ENCODE assay signal across 2 cellular contexts in the genomic region with DNA sequence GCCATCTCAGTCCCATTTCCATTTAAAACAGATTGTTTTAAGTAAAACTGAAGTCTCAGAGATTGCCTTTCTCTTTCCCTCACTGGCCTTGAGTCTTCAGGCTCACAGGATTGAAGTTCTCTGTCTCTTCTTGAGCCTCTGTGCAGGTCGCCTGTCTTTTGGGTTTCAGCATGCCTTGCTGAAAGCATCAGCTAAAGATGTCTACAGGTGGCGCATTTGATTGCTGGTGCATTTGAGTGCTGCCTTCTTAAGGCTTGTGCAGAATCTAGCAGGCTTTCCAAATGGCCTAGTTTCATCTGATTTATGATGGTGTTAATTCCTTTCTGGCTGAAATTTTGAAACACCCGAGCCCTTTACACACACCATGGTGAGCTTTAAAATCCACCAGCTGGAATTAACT.
TF ChIP-seq lines count a peak whose summit lies in the region.

No MANE protein-coding gene starts in this region.

TF ChIP-seq in HepG2, 621 proteins besides CTCF, POLR2A, EP300 and RAD21 (continued from another document):
- TF ChIP-seq, protein P1, sequence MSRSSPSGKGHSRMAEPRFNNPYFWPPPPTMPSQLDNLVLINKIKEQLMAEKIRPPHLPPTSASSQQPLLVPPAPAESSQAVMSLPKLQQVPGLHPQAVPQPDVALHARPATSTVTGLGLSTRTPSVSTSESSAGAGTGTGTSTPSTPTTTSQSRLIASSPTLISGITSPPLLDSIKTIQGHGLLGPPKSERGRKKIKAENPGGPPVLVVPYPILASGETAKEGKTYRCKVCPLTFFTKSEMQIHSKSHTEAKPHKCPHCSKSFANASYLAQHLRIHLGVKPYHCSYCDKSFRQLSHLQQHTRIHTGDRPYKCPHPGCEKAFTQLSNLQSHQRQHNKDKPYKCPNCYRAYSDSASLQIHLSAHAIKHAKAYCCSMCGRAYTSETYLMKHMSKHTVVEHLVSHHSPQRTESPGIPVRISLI (CRISPR knock-in tag; IDR thresholded peaks at IDR 0.05; ENCODE audit: borderline replicate concordance): no peak
- TF ChIP-seq NRL (CRISPR knock-in tag; IDR thresholded peaks at IDR 0.05; ENCODE audit: borderline replicate concordance) (no peak), TMF1 (CRISPR knock-in tag; IDR thresholded peaks at IDR 0.05; ENCODE audit: low read depth) (no peak), PITX1 (CRISPR knock-in tag; IDR thresholded peaks at IDR 0.05) (no peak), MAFG (CRISPR knock-in tag; IDR thresholded peaks at IDR 0.05) (no peak)
- TF ChIP-seq, protein P2, sequence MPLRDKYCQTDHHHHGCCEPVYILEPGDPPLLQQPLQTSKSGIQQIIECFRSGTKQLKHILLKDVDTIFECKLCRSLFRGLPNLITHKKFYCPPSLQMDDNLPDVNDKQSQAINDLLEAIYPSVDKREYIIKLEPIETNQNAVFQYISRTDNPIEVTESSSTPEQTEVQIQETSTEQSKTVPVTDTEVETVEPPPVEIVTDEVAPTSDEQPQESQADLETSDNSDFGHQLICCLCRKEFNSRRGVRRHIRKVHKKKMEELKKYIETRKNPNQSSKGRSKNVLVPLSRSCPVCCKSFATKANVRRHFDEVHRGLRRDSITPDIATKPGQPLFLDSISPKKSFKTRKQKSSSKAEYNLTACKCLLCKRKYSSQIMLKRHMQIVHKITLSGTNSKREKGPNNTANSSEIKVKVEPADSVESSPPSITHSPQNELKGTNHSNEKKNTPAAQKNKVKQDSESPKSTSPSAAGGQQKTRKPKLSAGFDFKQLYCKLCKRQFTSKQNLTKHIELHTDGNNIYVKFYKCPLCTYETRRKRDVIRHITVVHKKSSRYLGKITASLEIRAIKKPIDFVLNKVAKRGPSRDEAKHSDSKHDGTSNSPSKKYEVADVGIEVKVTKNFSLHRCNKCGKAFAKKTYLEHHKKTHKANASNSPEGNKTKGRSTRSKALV (CRISPR knock-in tag; IDR thresholded peaks at IDR 0.05): no peak
- TF ChIP-seq, protein P3, sequence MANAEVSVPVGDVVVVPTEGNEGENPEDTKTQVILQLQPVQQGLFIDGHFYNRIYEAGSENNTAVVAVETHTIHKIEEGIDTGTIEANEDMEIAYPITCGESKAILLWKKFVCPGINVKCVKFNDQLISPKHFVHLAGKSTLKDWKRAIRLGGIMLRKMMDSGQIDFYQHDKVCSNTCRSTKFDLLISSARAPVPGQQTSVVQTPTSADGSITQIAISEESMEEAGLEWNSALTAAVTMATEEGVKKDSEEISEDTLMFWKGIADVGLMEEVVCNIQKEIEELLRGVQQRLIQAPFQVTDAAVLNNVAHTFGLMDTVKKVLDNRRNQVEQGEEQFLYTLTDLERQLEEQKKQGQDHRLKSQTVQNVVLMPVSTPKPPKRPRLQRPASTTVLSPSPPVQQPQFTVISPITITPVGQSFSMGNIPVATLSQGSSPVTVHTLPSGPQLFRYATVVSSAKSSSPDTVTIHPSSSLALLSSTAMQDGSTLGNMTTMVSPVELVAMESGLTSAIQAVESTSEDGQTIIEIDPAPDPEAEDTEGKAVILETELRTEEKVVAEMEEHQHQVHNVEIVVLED (CRISPR knock-in tag; IDR thresholded peaks at IDR 0.05; ENCODE audit: borderline replicate concordance): no peak
- TF ChIP-seq, protein P4, sequence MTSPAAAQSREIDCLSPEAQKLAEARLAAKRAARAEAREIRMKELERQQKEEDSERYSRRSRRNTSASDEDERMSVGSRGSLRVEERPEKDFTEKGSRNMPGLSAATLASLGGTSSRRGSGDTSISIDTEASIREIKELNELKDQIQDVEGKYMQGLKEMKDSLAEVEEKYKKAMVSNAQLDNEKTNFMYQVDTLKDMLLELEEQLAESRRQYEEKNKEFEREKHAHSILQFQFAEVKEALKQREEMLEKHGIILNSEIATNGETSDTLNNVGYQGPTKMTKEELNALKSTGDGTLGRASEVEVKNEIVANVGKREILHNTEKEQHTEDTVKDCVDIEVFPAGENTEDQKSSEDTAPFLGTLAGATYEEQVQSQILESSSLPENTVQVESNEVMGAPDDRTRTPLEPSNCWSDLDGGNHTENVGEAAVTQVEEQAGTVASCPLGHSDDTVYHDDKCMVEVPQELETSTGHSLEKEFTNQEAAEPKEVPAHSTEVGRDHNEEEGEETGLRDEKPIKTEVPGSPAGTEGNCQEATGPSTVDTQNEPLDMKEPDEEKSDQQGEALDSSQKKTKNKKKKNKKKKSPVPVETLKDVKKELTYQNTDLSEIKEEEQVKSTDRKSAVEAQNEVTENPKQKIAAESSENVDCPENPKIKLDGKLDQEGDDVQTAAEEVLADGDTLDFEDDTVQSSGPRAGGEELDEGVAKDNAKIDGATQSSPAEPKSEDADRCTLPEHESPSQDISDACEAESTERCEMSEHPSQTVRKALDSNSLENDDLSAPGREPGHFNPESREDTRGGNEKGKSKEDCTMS (CRISPR knock-in tag; conservative IDR thresholded peaks at IDR 0.05): no peak

TF ChIP-seq in WTC11, 78 proteins besides CTCF, POLR2A, EP300 and RAD21 (continued from another document):
- TF ChIP-seq, protein P5, sequence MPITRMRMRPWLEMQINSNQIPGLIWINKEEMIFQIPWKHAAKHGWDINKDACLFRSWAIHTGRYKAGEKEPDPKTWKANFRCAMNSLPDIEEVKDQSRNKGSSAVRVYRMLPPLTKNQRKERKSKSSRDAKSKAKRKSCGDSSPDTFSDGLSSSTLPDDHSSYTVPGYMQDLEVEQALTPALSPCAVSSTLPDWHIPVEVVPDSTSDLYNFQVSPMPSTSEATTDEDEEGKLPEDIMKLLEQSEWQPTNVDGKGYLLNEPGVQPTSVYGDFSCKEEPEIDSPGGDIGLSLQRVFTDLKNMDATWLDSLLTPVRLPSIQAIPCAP (CRISPR knock-in tag; IDR thresholded peaks at IDR 0.05): no peak
- TF ChIP-seq, protein P6, sequence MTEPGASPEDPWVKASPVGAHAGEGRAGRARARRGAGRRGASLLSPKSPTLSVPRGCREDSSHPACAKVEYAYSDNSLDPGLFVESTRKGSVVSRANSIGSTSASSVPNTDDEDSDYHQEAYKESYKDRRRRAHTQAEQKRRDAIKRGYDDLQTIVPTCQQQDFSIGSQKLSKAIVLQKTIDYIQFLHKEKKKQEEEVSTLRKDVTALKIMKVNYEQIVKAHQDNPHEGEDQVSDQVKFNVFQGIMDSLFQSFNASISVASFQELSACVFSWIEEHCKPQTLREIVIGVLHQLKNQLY (CRISPR knock-in tag; IDR thresholded peaks at IDR 0.05): no peak
- TF ChIP-seq, protein P7, sequence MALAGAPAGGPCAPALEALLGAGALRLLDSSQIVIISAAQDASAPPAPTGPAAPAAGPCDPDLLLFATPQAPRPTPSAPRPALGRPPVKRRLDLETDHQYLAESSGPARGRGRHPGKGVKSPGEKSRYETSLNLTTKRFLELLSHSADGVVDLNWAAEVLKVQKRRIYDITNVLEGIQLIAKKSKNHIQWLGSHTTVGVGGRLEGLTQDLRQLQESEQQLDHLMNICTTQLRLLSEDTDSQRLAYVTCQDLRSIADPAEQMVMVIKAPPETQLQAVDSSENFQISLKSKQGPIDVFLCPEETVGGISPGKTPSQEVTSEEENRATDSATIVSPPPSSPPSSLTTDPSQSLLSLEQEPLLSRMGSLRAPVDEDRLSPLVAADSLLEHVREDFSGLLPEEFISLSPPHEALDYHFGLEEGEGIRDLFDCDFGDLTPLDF (CRISPR knock-in tag; IDR thresholded peaks at IDR 0.05): no peak
- no peak for TF ChIP-seq ZNF138 (CRISPR knock-in tag; conservative IDR thresholded peaks at IDR 0.05)
